Comparison of ENCODE assay signal across 15 cellular contexts in genomic region chr6:132751828-132752227, GRCh38. TPM values are rescaled to one million over a fixed set of nuclear protein-coding genes. Genes with fewer than 3 reads are reported as not detected.
"Had no signal": no experiment of that assay in that cellular context is flagged by ENCODE, and none has a peak within 500 bp of the region (broad histone marks: within the 10 kb centered on the region; RNA-seq: fewer than 3 reads in every experiment).

No MANE protein-coding gene starts in this region.

- H3K27ac Mint-ChIP-seq: activated CD4-positive, alpha-beta T cell treated with anti-CD3 and anti-CD28 coated beads, Interleukin-2, amount 10 ng/mL, durations not matched to agents 7 days and 5 days; endodermal cell; nephron progenitor cell; T-helper 1 cell treated with Interleukin-12 subunit alpha and Interleukin-12 subunit beta and Interleukin-4 antibody, amounts not matched to agents 30 μg/mL and 1 μg/mL, for 36 hours had no signal

- DNase-seq: activated CD4-positive, alpha-beta T cell treated with anti-CD3 and anti-CD28 coated beads, Interleukin-2, amount 10 ng/mL, durations not matched to agents 7 days and 5 days; activated CD8-positive, alpha-beta memory T cell treated with anti-CD3 and anti-CD28 coated beads, Interleukin-2, amount 50 U/mL, for 48 hours; activated naive CD4-positive, alpha-beta T cell treated with Interleukin-2 at 50 U/mL for 16 hours; activated T-cell treated with anti-CD3 and anti-CD28 coated beads, Interleukin-2, amount 50 U/mL, for 4 hours; amygdala; cortex of kidney; endodermal cell; heart left ventricle; left ventricle myocardium superior; nephron progenitor cell; occipital lobe; right lobe of liver; stimulated activated naive CD4-positive, alpha-beta T cell; T1000 had no signal

- H3K27me3 Mint-ChIP-seq: activated CD4-positive, alpha-beta T cell treated with anti-CD3 and anti-CD28 coated beads, Interleukin-2, amount 10 ng/mL, durations not matched to agents 7 days and 5 days had no signal

- ATAC-seq: activated T-cell treated with anti-CD3 and anti-CD28 coated beads, Interleukin-2, amount 50 U/mL, for 4 hours; left ventricle myocardium superior had no signal

- H3K9me3 Mint-ChIP-seq: activated CD4-positive, alpha-beta T cell treated with anti-CD3 and anti-CD28 coated beads, Interleukin-2, amount 10 ng/mL, durations not matched to agents 7 days and 5 days; activated T-cell treated with anti-CD3 and anti-CD28 coated beads, Interleukin-2, amount 50 U/mL, for 4 hours; endodermal cell; nephron progenitor cell; T-helper 1 cell treated with Interleukin-12 subunit alpha and Interleukin-12 subunit beta and Interleukin-4 antibody, amounts not matched to agents 30 μg/mL and 1 μg/mL, for 36 hours had no signal

- H3K4me3 Mint-ChIP-seq: activated CD4-positive, alpha-beta T cell treated with anti-CD3 and anti-CD28 coated beads, Interleukin-2, amount 10 ng/mL, durations not matched to agents 7 days and 5 days; activated T-cell treated with anti-CD3 and anti-CD28 coated beads, Interleukin-2, amount 50 U/mL, for 4 hours; endodermal cell; nephron progenitor cell; T-helper 1 cell treated with Interleukin-12 subunit alpha and Interleukin-12 subunit beta and Interleukin-4 antibody, amounts not matched to agents 30 μg/mL and 1 μg/mL, for 36 hours had no signal

- H3K4me1 Mint-ChIP-seq: endodermal cell, nephron progenitor cell had no signal

RNA-seq across cellular contexts. Expression of gene VNN2, which starts 5.9 kb away (rescaled TPM):
- total RNA-seq: endodermal cell had no signal

RNA-seq across cellular contexts. Expression of gene VNN1, which starts 38.0 kb away (rescaled TPM):
- total RNA-seq: activated CD4-positive, alpha-beta T cell treated with anti-CD3 and anti-CD28 coated beads, Interleukin-2, amount 10 ng/mL, durations not matched to agents 7 days and 5 days; activated T-cell treated with anti-CD3 and anti-CD28 coated beads, Interleukin-2, amount 50 U/mL, for 4 hours; endodermal cell; occipital lobe had no signal
